ENCODE assay signal across 11 cellular contexts in the genomic region with DNA sequence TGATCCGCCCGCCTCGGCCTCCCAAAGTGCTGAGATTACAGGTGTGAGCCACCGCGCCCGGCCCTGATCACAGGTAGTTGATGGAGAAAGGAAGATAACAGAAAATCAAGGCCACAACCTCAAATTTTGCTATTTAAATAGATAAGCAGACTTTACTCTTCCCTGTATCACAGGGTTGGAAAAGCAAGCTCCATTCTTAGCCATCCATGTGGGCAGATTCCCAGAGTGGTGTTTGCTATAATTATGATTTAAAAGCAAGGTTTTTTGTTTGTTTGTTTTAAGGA. TPM values are rescaled to one million over a fixed set of nuclear protein-coding genes. Genes with fewer than 3 reads are reported as not detected.
DNase-seq lines count a peak whose midpoint lies in the region; ATAC-seq and TF ChIP-seq lines count a peak whose summit lies in the region.
"Had no signal": no experiment of that assay in that cellular context is flagged by ENCODE, and none has a peak within 500 bp of the region (broad histone marks: within the 10 kb centered on the region; RNA-seq: fewer than 3 reads in every experiment).

No MANE protein-coding gene starts in this region.

- H2AFZ ChIP-seq in SK-N-SH (ENCODE audit: low read depth) (no peak overlapping the region), PC-3 (ENCODE audit: low read length) (no peak overlapping the region)

- TF ChIP-seq POLR2A in spleen (IDR thresholded peaks at IDR 0.05), result no peak

- H3K4me1 ChIP-seq in SK-N-SH (ENCODE audit: control insufficient read depth in 1 of 2, insufficient read depth in 2 of 2, low read depth in 1 of 2, low read length in 1 of 2) (peaks cover 4 to 31% of the 10 kb centered on the region in 2 experiments; a peak in 3 of 4 replicates), PC-3 (ENCODE audit: insufficient read depth, low read length) (peaks cover 61% of the 10 kb centered on the region), spleen (peaks cover 33 to 100% (median 62%) of the 10 kb centered on the region in 6 donors)

- POLR2A ChIA-PET in SK-N-SH (lab: Yijun Ruan, JAX) (no interaction called here), PC-3 (lab: Charles Lee; ENCODE audit: unreplicated experiment) (interaction anchor here (0.7 kb wide), 1 partner anchor 92 kb away, joined by 3 read pairs; no protein-coding TSS in a partner anchor)

- intact Hi-C loops in PC-3 (cut with micrococcal nuclease), result no loop called here
- intact Hi-C loops in spleen (cut with DNase I; ENCODE audit: low total_unique reads), result no loop called here

- H3K27ac ChIP-seq in SK-N-SH (ENCODE audit: low read depth in 2 of 2, low read length in 1 of 2) (no peak overlapping the region), PC-3 (ENCODE audit: low read length) (peak overlapping the region; percentile 12), epithelial cell of prostate (peak overlapping the region; percentile 99), spleen (peak overlapping the region in 7 of 8 donors; percentile 4 to 92 (median 87))
- H3K27ac ChIP-seq: testis had no signal

- no peak overlapping the region for H3K4me3 ChIP-seq in SK-N-SH (ENCODE audit: low read depth in 2 of 2, low read length in 1 of 2)
- no peak overlapping the region for H3K4me3 ChIP-seq in PC-3 (ENCODE audit: low read length)
- peak overlapping the region in 1 of 8 donors; percentile 5 for H3K4me3 ChIP-seq in spleen
- H3K4me3 ChIP-seq: testis had no signal

- H3K79me2 ChIP-seq in SK-N-SH (ENCODE audit: insufficient read depth) (no peaks in the 10 kb centered on the region), PC-3 (ENCODE audit: low read length) (no peaks in the 10 kb centered on the region)

- TF ChIP-seq EP300 in SK-N-SH (IDR thresholded peaks at IDR 0.05; ENCODE audit: borderline replicate concordance in 1 of 2, low read depth in 1 of 2, low read length in 1 of 2), result no peak

- no peaks in the 10 kb centered on the region for H3K9me2 ChIP-seq in SK-N-SH
- no peaks in the 10 kb centered on the region for H3K9me2 ChIP-seq in PC-3 (replicated peaks; ENCODE audit: low read length)

- CTCF ChIA-PET in SK-N-SH (lab: Yijun Ruan, JAX), result interaction anchor here (0.8 to 2.8 kb wide), 5 partner anchors 9 to 102 kb away, joined by 3 to 16 read pairs (median 3); no protein-coding TSS in a partner anchor
- CTCF ChIA-PET in PC-3 (lab: Charles Lee), result interaction anchor here (1.5 kb wide), 1 partner anchor 11 kb away, joined by 6 read pairs; no protein-coding TSS in a partner anchor

- H3K9me3 ChIP-seq in SK-N-SH (no peaks in the 10 kb centered on the region), PC-3 (ENCODE audit: low read length) (no peaks in the 10 kb centered on the region), spleen (no peaks in the 10 kb centered on the region)
- H3K9me3 ChIP-seq: testis had no signal

- H3K36me3 ChIP-seq in SK-N-SH (replicated peaks in 1 of 2; ENCODE audit: control insufficient read depth in 1 of 2, insufficient read depth in 2 of 2, low read length in 1 of 2), result no peaks in the 10 kb centered on the region
- no peaks in the 10 kb centered on the region for H3K36me3 ChIP-seq in PC-3 (ENCODE audit: low read depth, low read length)
- H3K36me3 ChIP-seq in spleen, result no peaks in the 10 kb centered on the region

- H3K27me3 ChIP-seq in SK-N-SH (ENCODE audit: insufficient read depth) (no peaks in the 10 kb centered on the region), PC-3 (ENCODE audit: low read length) (no peaks in the 10 kb centered on the region), spleen (replicated peaks in 1 of 7) (no peaks in the 10 kb centered on the region)
- H3K27me3 ChIP-seq: testis had no signal

- H3K4me2 ChIP-seq in SK-N-SH, result no peak overlapping the region
- no peak overlapping the region for H3K4me2 ChIP-seq in PC-3 (ENCODE audit: low read length)

- H4K20me1 ChIP-seq in SK-N-SH (ENCODE audit: insufficient read depth), result peaks cover 13% of the 10 kb centered on the region
- no peaks in the 10 kb centered on the region for H4K20me1 ChIP-seq in PC-3 (ENCODE audit: low read length)

- no peak for DNase-seq in SK-N-SH
- no peak for DNase-seq in PC-3
- DNase-seq in epithelial cell of prostate (ENCODE audit: low read depth, low spot score), result no peak
- DNase-seq in spleen, result no peak
- DNase-seq in SKM-1 (lab: John Stamatoyannopoulos, UW; ENCODE audit: unreplicated experiment), result no peak
- no peak for DNase-seq in NCI-H1048 (lab: John Stamatoyannopoulos, UW)
- no peak for DNase-seq in HCEC 1CT
- DNase-seq: 8988T, mesendoderm had no signal

- no TSS peak for BruUV-seq in PC-3 (replicated peaks; lab: Mats Ljungman, UMichigan)

- TF ChIP-seq CTCF in SK-N-SH (IDR thresholded peaks at IDR 0.05) (no peak), PC-3 (conservative IDR thresholded peaks at IDR 0.05; ENCODE audit: low read depth, low read length) (no peak), spleen (IDR thresholded peaks at IDR 0.05 in 8 of 11, conservative IDR thresholded peaks at IDR 0.05 in 3 of 11) (no peak)

- no peak overlapping the region for H3K9ac ChIP-seq in SK-N-SH
- H3K9ac ChIP-seq in PC-3 (ENCODE audit: low read length), result no peak overlapping the region

- WGBS in SK-N-SH (ENCODE audit: low lambda C conversion rate), result 94% methylated on average over 6 of the region's 6 CpGs
- 90 to 98% (median 96%) methylated on average over 6 of the region's 6 CpGs for WGBS in spleen, 5 donors

- no peak for ATAC-seq in SK-N-SH treated with all-trans-retinoic acid at 6 μM for 48 hours
- no peak for ATAC-seq in PC-3

- TF ChIP-seq RAD21 in SK-N-SH (IDR thresholded peaks at IDR 0.05; ENCODE audit: low read length), result no peak

- H3F3A ChIP-seq in SK-N-SH (replicated peaks; ENCODE audit: insufficient read depth), result peaks cover 55% of the 10 kb centered on the region
- peaks cover 18% of the 10 kb centered on the region for H3F3A ChIP-seq in PC-3 (ENCODE audit: low read length, unreplicated experiment)

TF ChIP-seq in SK-N-SH treated with all-trans-retinoic acid at 6 μM for 48 hours, 23 proteins besides CTCF, POLR2A, EP300 and RAD21:
- TF ChIP-seq TOX (CRISPR knock-in tag; IDR thresholded peaks at IDR 0.05; ENCODE audit: borderline replicate concordance) (0 out of 2 replicates have a peak, but pooled peaks have one; percentile 3), ZNF70 (CRISPR knock-in tag; IDR thresholded peaks at IDR 0.05) (no peak), CSDC2 (CRISPR knock-in tag; IDR thresholded peaks at IDR 0.05) (no peak)
- TF ChIP-seq, protein P1, sequence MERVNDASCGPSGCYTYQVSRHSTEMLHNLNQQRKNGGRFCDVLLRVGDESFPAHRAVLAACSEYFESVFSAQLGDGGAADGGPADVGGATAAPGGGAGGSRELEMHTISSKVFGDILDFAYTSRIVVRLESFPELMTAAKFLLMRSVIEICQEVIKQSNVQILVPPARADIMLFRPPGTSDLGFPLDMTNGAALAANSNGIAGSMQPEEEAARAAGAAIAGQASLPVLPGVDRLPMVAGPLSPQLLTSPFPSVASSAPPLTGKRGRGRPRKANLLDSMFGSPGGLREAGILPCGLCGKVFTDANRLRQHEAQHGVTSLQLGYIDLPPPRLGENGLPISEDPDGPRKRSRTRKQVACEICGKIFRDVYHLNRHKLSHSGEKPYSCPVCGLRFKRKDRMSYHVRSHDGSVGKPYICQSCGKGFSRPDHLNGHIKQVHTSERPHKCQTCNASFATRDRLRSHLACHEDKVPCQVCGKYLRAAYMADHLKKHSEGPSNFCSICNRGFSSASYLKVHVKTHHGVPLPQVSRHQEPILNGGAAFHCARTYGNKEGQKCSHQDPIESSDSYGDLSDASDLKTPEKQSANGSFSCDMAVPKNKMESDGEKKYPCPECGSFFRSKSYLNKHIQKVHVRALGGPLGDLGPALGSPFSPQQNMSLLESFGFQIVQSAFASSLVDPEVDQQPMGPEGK (CRISPR knock-in tag; IDR thresholded peaks at IDR 0.05; ENCODE audit: borderline replicate concordance), result 0 out of 2 replicates have a peak, but pooled peaks have one; percentile 11

TF ChIP-seq in SK-N-SH, 30 proteins besides CTCF, POLR2A, EP300 and RAD21 (continues in another document):
- TF ChIP-seq, protein P2, sequence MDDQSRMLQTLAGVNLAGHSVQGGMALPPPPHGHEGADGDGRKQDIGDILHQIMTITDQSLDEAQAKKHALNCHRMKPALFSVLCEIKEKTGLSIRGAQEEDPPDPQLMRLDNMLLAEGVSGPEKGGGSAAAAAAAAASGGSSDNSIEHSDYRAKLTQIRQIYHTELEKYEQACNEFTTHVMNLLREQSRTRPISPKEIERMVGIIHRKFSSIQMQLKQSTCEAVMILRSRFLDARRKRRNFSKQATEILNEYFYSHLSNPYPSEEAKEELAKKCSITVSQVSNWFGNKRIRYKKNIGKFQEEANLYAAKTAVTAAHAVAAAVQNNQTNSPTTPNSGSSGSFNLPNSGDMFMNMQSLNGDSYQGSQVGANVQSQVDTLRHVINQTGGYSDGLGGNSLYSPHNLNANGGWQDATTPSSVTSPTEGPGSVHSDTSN (IDR thresholded peaks at IDR 0.05), result no peak
- TF ChIP-seq RFX5 (IDR thresholded peaks at IDR 0.05; ENCODE audit: low read length) (no peak), YY1 (IDR thresholded peaks at IDR 0.05; ENCODE audit: low read depth) (no peak), NRF1 (IDR thresholded peaks at IDR 0.05; ENCODE audit: low read depth, low read length) (no peak), TAF1 (IDR thresholded peaks at IDR 0.05; ENCODE audit: borderline replicate concordance, low read depth, low read length) (no peak), RCOR1 (IDR thresholded peaks at IDR 0.05; ENCODE audit: low read length) (no peak), FOSL2 (IDR thresholded peaks at IDR 0.05; ENCODE audit: borderline replicate concordance, low read depth) (no peak), EZH2phosphoT487 (IDR thresholded peaks at IDR 0.05; ENCODE audit: borderline replicate concordance, low read depth) (no peak), TCF12 (IDR thresholded peaks at IDR 0.05) (no peak), JUND (IDR thresholded peaks at IDR 0.05) (no peak), MEF2A (IDR thresholded peaks at IDR 0.05; ENCODE audit: borderline replicate concordance, low read depth) (no peak)

RNA-seq across cellular contexts. Expression of a gene that starts 44.4 kb away (rescaled TPM):
- polyA plus RNA-seq in SK-N-SH (2012; rRNA removed) (3.2 and 5.4 TPM in 2 replicates), spleen (1 to 10 TPM; 6.0 to 8.8 (median 7.7) TPM)
- 3.4 and 4.2 TPM in 2 replicates for polyA plus RNA-seq in SK-N-SH (2012; cell fraction: cytosol; rRNA removed)
- polyA plus RNA-seq in SK-N-SH (2012; cell fraction: nucleus; rRNA removed), result 2.4 and 4.0 TPM in 2 replicates
- total RNA-seq in PC-3 (2014; rRNA removed) (8.2 and 11.0 TPM in 2 replicates), spleen (10 to 100 TPM in 6 of 7 donors, 1 to 10 TPM in 1; 9.9 to 25.4 (median 11.3) TPM)

RNA-seq across cellular contexts. Expression of a gene that starts 44.6 kb away (rescaled TPM):
- polyA plus RNA-seq in SK-N-SH (2012; rRNA removed) (10.0 and 13.4 TPM in 2 replicates), spleen (10 to 100 TPM in 1 of 3 donors, 1 to 10 TPM in 2; 8.2 to 13.2 (median 9.8) TPM)
- polyA plus RNA-seq in SK-N-SH (2012; cell fraction: cytosol; rRNA removed), result 11.2 and 13.2 TPM in 2 replicates
- polyA plus RNA-seq in SK-N-SH (2012; cell fraction: nucleus; rRNA removed), result 12.9 and 15.0 TPM in 2 replicates
- total RNA-seq in PC-3 (2014; rRNA removed) (43.4 and 51.5 TPM in 2 replicates), spleen (10 to 100 TPM; 38.9 to 51.5 (median 49.5) TPM)

Comparison
In these comparisons a context has a peak if more than half of its experiments do, and no peak if none do; other contexts are left out.
1. H3K27ac ChIP-seq: peak in PC-3 (single experiment), epithelial cell of prostate (single experiment) and spleen (7 of 8); none in SK-N-SH (0 of 2).